In the genomic region with DNA sequence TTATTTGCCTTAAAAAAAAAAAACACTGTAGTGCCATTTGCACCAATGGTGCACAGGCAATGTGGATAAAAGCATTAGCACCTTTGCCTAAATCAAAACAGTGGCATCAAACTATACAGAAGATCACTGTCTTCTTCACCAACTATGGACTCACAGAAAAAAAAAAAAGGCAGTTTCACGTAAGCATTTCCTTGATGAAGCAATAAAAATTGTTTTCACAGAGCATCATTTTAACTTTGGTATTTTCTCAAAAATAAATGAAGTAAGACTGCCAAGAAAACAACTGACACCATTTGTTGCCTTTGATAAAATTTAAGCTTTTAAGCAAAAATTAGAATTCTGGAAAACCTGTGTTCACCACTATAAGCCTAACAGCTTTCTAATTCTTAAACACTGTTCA, we compare ENCODE assay signal across 34 cellular contexts. TPM values are rescaled to one million over a fixed set of nuclear protein-coding genes. Genes with fewer than 3 reads are reported as not detected.
DNase-seq lines count a peak whose midpoint lies in the region; ATAC-seq, FAIRE-seq and TF ChIP-seq lines count a peak whose summit lies in the region.
"Had no signal": no experiment of that assay in that cellular context is flagged by ENCODE, and none has a peak within 500 bp of the region (broad histone marks: within the 10 kb centered on the region; RNA-seq: fewer than 3 reads in every experiment).

No MANE protein-coding gene starts in this region.

- no peak overlapping the region for H3K4me2 ChIP-seq in mammary epithelial cell (ENCODE audit: insufficient read depth, low read depth, low read length)
- H3K4me2 ChIP-seq in skeletal muscle satellite cell (ENCODE audit: low read length): no peak overlapping the region

- H4K20me1 ChIP-seq in mammary epithelial cell (ENCODE audit: insufficient read depth, low read length): no peaks in the 10 kb centered on the region

- BruUV-seq in MCF 10A (replicated peaks; lab: Mats Ljungman, UMichigan) (no TSS peak), mammary epithelial cell (replicated peaks; lab: Mats Ljungman, UMichigan) (no TSS peak)

- peak overlapping the region; percentile 5 for H3K27ac Mint-ChIP-seq in MCF 10A (ENCODE audit: low read depth, unreplicated experiment)
- peak overlapping the region; percentile 58 for H3K27ac Mint-ChIP-seq in WTC11
- H3K27ac Mint-ChIP-seq: activated naive CD8-positive, alpha-beta T cell treated with anti-CD3 and anti-CD28 coated beads, Interleukin-2, amount 10 ng/mL, durations not matched to agents 7 days and 5 days; CD14-positive monocyte had no signal

- no peak overlapping the region for H3K27ac ChIP-seq in mammary epithelial cell (ENCODE audit: insufficient read depth, low read depth, low read length)
- H3K27ac ChIP-seq in kidney (ENCODE audit: low read depth in 2 of 2, low read length in 2 of 2): no peak overlapping the region
- H3K27ac ChIP-seq: left lung, spleen, testis had no signal

- no peak for TF ChIP-seq CTCF in MCF 10A (IDR thresholded peaks at IDR 0.05; ENCODE audit: unreplicated experiment)
- TF ChIP-seq CTCF in mammary epithelial cell (conservative IDR thresholded peaks at IDR 0.05 in 1 of 2, IDR thresholded peaks at IDR 0.05 in 1 of 2; ENCODE audit: extremely low read depth in 1 of 2, insufficient read depth in 1 of 2, low read depth in 1 of 2, low read length in 2 of 2): no peak
- no peak for TF ChIP-seq CTCF in WTC11 (IDR thresholded peaks at IDR 0.05)
- TF ChIP-seq CTCF in kidney (IDR thresholded peaks at IDR 0.05; ENCODE audit: borderline replicate concordance, extremely low read depth, insufficient read depth): no peak

- H3K4me1 ChIP-seq in mammary epithelial cell (ENCODE audit: insufficient read depth, low read length) (peaks cover 34% of the 10 kb centered on the region), skeletal muscle satellite cell (ENCODE audit: control insufficient read depth, insufficient read depth, low read length) (peaks cover 32% of the 10 kb centered on the region), kidney (ENCODE audit: control insufficient read depth in 1 of 2, insufficient read depth in 1 of 2, low read depth in 1 of 2, low read length in 2 of 2) (peaks cover 3 to 6% of the 10 kb centered on the region in 2 donors)
- H3K4me1 ChIP-seq: left lung, testis had no signal

- H3K4me1 Mint-ChIP-seq in MCF 10A (ENCODE audit: insufficient read depth, unreplicated experiment) (peaks cover 36% of the 10 kb centered on the region), WTC11 (peaks cover 72% of the 10 kb centered on the region)

- peaks cover 81% of the 10 kb centered on the region for H3K79me2 ChIP-seq in mammary epithelial cell (ENCODE audit: insufficient read depth, low read length)

- H3K27me3 ChIP-seq in mammary epithelial cell (ENCODE audit: insufficient read depth, low read length) (no peaks in the 10 kb centered on the region), skeletal muscle satellite cell (ENCODE audit: control insufficient read depth, insufficient read depth, low read length) (no peaks in the 10 kb centered on the region)
- H3K27me3 ChIP-seq: left lung, MG63, spleen, testis had no signal

- H3K9ac ChIP-seq in mammary epithelial cell (ENCODE audit: insufficient read depth, low read length) (no peak overlapping the region), skeletal muscle satellite cell (ENCODE audit: low read depth, low read length) (peak overlapping the region; percentile 13), kidney (ENCODE audit: low read length in 2 of 2) (no peak overlapping the region)

- dilution Hi-C loops in mammary epithelial cell (cut with HindIII; ENCODE audit: low sequenced_read_pairs): no loop called here

- H3K4me3 ChIP-seq in mammary epithelial cell (replicated peaks in 1 of 3; ENCODE audit: insufficient read depth in 1 of 3, low read depth in 2 of 3, low read length in 3 of 3): no peak overlapping the region
- H3K4me3 ChIP-seq in skeletal muscle satellite cell (ENCODE audit: low read length): no peak overlapping the region
- H3K4me3 ChIP-seq in kidney (ENCODE audit: low read length in 2 of 2): no peak overlapping the region
- H3K4me3 ChIP-seq: left lung, MG63, spleen, testis had no signal

- DNase-seq in MCF 10A (ENCODE audit: unreplicated experiment): no peak
- no peak for DNase-seq in mammary epithelial cell
- no peak for DNase-seq in WTC11 (ENCODE audit: low spot score)
- DNase-seq in fibroblast of gingiva (ENCODE audit: low read depth): peak; percentile 52
- no peak for DNase-seq in middle frontal gyrus (ENCODE audit: extremely low spot score, low spot score)
- no peak for DNase-seq in kidney
- DNase-seq in NCI-H748 treated with DMSO at 0.1 percent for 48 hours (lab: John Stamatoyannopoulos, UW): no peak
- DNase-seq: 8988T; activated CD4-positive, alpha-beta T cell treated with anti-CD3 and anti-CD28 coated beads, Interleukin-2, amount 50 U/mL, for 1 hour; activated gamma-delta T cell; activated naive CD8-positive, alpha-beta T cell treated with anti-CD3 and anti-CD28 coated beads, Interleukin-2, amount 10 ng/mL, durations not matched to agents 7 days and 5 days; activated T-cell treated with anti-CD3 and anti-CD28 coated beads, Interleukin-2, amount 50 U/mL, for 4 hours; Calu3; central memory CD4-positive, alpha-beta T cell; dermis blood vessel endothelial cell; DMS79 treated with DMSO at 0.1 percent for 48 hours; KBM-7; left lung; MG63; NCI-H1105 treated with DMSO at 0.1 percent for 48 hours; NCI-H187 treated with DMSO at 0.1 percent for 48 hours; NCI-H2171; NK-92 treated with Interleukin-12 subunit alpha and Interleukin-12 subunit beta, amount 100 ng/mL, for 24 hours; SHP77; spleen; stimulated activated CD4-positive, alpha-beta T cell treated with anti-CD3 and anti-CD28 coated beads, Interleukin-2, amount 100 ng/mL, for 24 hours; stimulated activated naive CD8-positive, alpha-beta T cell treated with anti-CD3 and anti-CD28 coated beads, Interleukin-15, Interleukin-2, amounts not matched to agents 100 U/mL and 50 U/mL, for 24 hours; T1000; testis had no signal

- FAIRE-seq in kidney (lab: Jason Lieb, UNC): no peak
- FAIRE-seq: HTR-8/SVneo, islet of Langerhans, urothelium cell line had no signal

- in situ Hi-C loops in mammary epithelial cell (cut with MboI; ENCODE audit: low sequenced_read_pairs in 2 of 2): loop anchor here (10.0 to 25.0 kb wide), 3 partner anchors 248 to 438 kb away; a partner anchor contains a TSS

- no peaks in the 10 kb centered on the region for H3K9me3 ChIP-seq in mammary epithelial cell (replicated peaks; ENCODE audit: insufficient read depth, low read length)
- H3K9me3 ChIP-seq in skeletal muscle satellite cell (replicated peaks; ENCODE audit: low read length): no peaks in the 10 kb centered on the region
- no peaks in the 10 kb centered on the region for H3K9me3 ChIP-seq in kidney (ENCODE audit: control insufficient read depth in 1 of 2, low read length in 2 of 2)
- H3K9me3 ChIP-seq: left lung, MG63, spleen, testis had no signal

- H3K9me3 Mint-ChIP-seq in MCF 10A (ENCODE audit: unreplicated experiment) (no peaks in the 10 kb centered on the region), WTC11 (no peaks in the 10 kb centered on the region)
- H3K9me3 Mint-ChIP-seq: activated naive CD8-positive, alpha-beta T cell treated with anti-CD3 and anti-CD28 coated beads, Interleukin-2, amount 10 ng/mL, durations not matched to agents 7 days and 5 days; CD14-positive monocyte had no signal

- H3K27me3 Mint-ChIP-seq in MCF 10A (ENCODE audit: insufficient read depth, unreplicated experiment) (no peaks in the 10 kb centered on the region), WTC11 (ENCODE audit: low read depth) (no peaks in the 10 kb centered on the region)
- H3K27me3 Mint-ChIP-seq: activated naive CD8-positive, alpha-beta T cell treated with anti-CD3 and anti-CD28 coated beads, Interleukin-2, amount 10 ng/mL, durations not matched to agents 7 days and 5 days had no signal

- CTCF ChIA-PET in MCF 10A (lab: Yijun Ruan, JAX): interaction anchor here (0.7 kb wide), 4 partner anchors 26 to 1522 kb away, joined by 3 to 5 read pairs (median 4); no protein-coding TSS in a partner anchor
- CTCF ChIA-PET in mammary epithelial cell (lab: Charles Lee; ENCODE audit: low non-redundant PET): no interaction called here
- CTCF ChIA-PET in WTC11 (lab: Charles Lee): no interaction called here

- H3K4me3 Mint-ChIP-seq in MCF 10A (ENCODE audit: unreplicated experiment) (no peak overlapping the region), WTC11 (no peak overlapping the region)
- H3K4me3 Mint-ChIP-seq: activated naive CD8-positive, alpha-beta T cell treated with anti-CD3 and anti-CD28 coated beads, Interleukin-2, amount 10 ng/mL, durations not matched to agents 7 days and 5 days; activated T-cell treated with anti-CD3 and anti-CD28 coated beads, Interleukin-2, amount 50 U/mL, for 4 hours; CD14-positive monocyte had no signal

- POLR2A ChIA-PET in MCF 10A (lab: Yijun Ruan, JAX) (interaction anchor here (0.6 to 3.6 kb wide), 6 partner anchors 13 to 1019 kb away, joined by 3 to 25 read pairs (median 3); a partner anchor contains a TSS), WTC11 (lab: Charles Lee) (no interaction called here)

- WGBS in mammary epithelial cell (ENCODE audit: low coverage, missing lambda C conversion rate): 94% methylated on average over 1 of the region's 1 CpG

- intact Hi-C loops in MCF 10A (cut with micrococcal nuclease) (no loop called here), mammary epithelial cell (cut with micrococcal nuclease) (loop anchor here (10.0 kb wide), 1 partner anchor 1038 kb away; no protein-coding TSS in a partner anchor), kidney (cut with DNase I) (loop anchor here (10.0 kb wide), 1 partner anchor 438 kb away; no protein-coding TSS in a partner anchor)

- H3K36me3 ChIP-seq in mammary epithelial cell (ENCODE audit: insufficient read depth, low read length) (no peaks in the 10 kb centered on the region), skeletal muscle satellite cell (ENCODE audit: insufficient read depth, low read length) (no peaks in the 10 kb centered on the region), kidney (ENCODE audit: control insufficient read depth in 1 of 2, insufficient read depth in 2 of 2, low read length in 2 of 2) (no peaks in the 10 kb centered on the region)
- H3K36me3 ChIP-seq: left lung, MG63, spleen had no signal

- H3K36me3 Mint-ChIP-seq in MCF 10A (ENCODE audit: insufficient read depth, unreplicated experiment) (peaks cover 6% of the 10 kb centered on the region), WTC11 (no peaks in the 10 kb centered on the region)
- H3K36me3 Mint-ChIP-seq: CD14-positive monocyte had no signal

- ATAC-seq in WTC11: no peak
- ATAC-seq: activated T-cell treated with anti-CD3 and anti-CD28 coated beads, Interleukin-2, amount 50 U/mL, for 4 hours; left lung; stimulated activated naive CD8-positive, alpha-beta T cell treated with anti-CD3 and anti-CD28 coated beads, Interleukin-15, Interleukin-2, amounts not matched to agents 100 U/mL and 50 U/mL, for 24 hours had no signal

- H2AFZ ChIP-seq in mammary epithelial cell (ENCODE audit: low read depth, low read length): no peak overlapping the region

RNA-seq across cellular contexts. Expression of a gene that starts 21.2 kb away (rescaled TPM):
- 28.4 and 55.1 TPM in 2 replicates for total RNA-seq in MCF 10A (2022)
- 10 to 100 TPM; 49.7 to 57.0 TPM for total RNA-seq in mammary epithelial cell
- polyA plus RNA-seq in mammary epithelial cell: 24.8 TPM
- 82.4 TPM for polyA minus RNA-seq in mammary epithelial cell
- total RNA-seq in WTC11 (2021): 47.8 to 59.1 TPM (median 53.4 TPM) in 3 replicates
- total RNA-seq in skeletal muscle satellite cell (2012; rRNA removed): 33.2 and 43.6 TPM in 2 replicates
- 14.9 TPM for total RNA-seq in kidney
- 10.8 TPM for polyA plus RNA-seq in kidney (ENCODE audit: insufficient read depth, low read depth, low replicate concordance)

RNA-seq across cellular contexts. Expression of a gene that starts 21.5 kb away (rescaled TPM):
- total RNA-seq in MCF 10A (2022): 20.8 and 21.3 TPM in 2 replicates
- 10 to 100 TPM; 22.8 to 25.2 TPM for total RNA-seq in mammary epithelial cell
- polyA plus RNA-seq in mammary epithelial cell: 7.2 TPM
- 6.8 TPM for polyA minus RNA-seq in mammary epithelial cell
- 27.2 to 34.0 TPM (median 30.5 TPM) in 3 replicates for total RNA-seq in WTC11 (2021)
- total RNA-seq in skeletal muscle satellite cell (2012; rRNA removed): 15.1 and 24.8 TPM in 2 replicates
- 18.5 TPM for total RNA-seq in kidney
- polyA plus RNA-seq in kidney (ENCODE audit: insufficient read depth, low read depth, low replicate concordance): 4.9 TPM
